In genomic region chr9:137028281-137029057, GRCh38 we compare ENCODE assay signal across 1 cellular context.
TF ChIP-seq lines count a peak whose summit lies in the region.

No MANE protein-coding gene starts in this region.

TF ChIP-seq in HepG2, 621 proteins besides CTCF, POLR2A, EP300 and RAD21 (continued from another document):
- TF ChIP-seq HOXA3 (CRISPR knock-in tag; IDR thresholded peaks at IDR 0.05) (peak; percentile 10; the same call in 1 of the 2 replicates), ELF1 (CRISPR knock-in tag; IDR thresholded peaks at IDR 0.05) (no peak), NR2F2 (IDR thresholded peaks at IDR 0.05; ENCODE audit: borderline replicate concordance, low read depth) (no peak), SNAPC5 (CRISPR knock-in tag; IDR thresholded peaks at IDR 0.05; ENCODE audit: borderline replicate concordance) (no peak), MED1 (CRISPR knock-in tag; IDR thresholded peaks at IDR 0.05) (no peak), DZIP1 (CRISPR knock-in tag; IDR thresholded peaks at IDR 0.05) (no peak), ZSCAN9 (CRISPR knock-in tag; IDR thresholded peaks at IDR 0.05; ENCODE audit: borderline replicate concordance) (no peak), LCORL (IDR thresholded peaks at IDR 0.05) (no peak), LCORL (CRISPR knock-in tag; IDR thresholded peaks at IDR 0.05) (0 out of 2 replicates have a peak, but pooled peaks have one; percentile 8), EED (CRISPR knock-in tag; IDR thresholded peaks at IDR 0.05) (0 out of 2 replicates have a peak, but pooled peaks have one; percentile 43), PLRG1 (conservative IDR thresholded peaks at IDR 0.05) (no peak)
